Comparison of ENCODE assay signal across 23 cellular contexts in the genomic region with DNA sequence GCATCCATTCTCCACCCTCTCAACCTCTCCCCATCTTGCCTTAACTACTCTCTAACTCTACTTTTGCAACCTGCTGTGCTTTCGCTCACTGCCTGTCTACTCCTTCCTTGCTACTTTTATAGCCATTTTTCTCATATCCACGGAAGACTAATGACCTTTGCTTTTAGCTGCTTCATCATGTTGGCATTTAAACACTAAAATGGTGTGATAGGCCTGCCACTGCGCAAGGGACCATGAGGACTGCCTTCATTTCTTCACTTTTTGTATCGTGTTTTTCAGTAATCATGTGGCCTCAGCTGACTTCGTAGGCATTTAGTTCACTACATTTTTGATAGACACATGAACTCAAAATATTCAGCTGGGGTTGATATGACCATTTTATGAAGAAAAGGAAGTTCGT.
"Had no signal": no experiment of that assay in that cellular context is flagged by ENCODE, and none has a peak within 500 bp of the region (broad histone marks: within the 10 kb centered on the region; RNA-seq: fewer than 3 reads in every experiment).

No MANE protein-coding gene starts in this region.

- ATAC-seq: esophagus mucosa; left lobe of liver; naive thymus-derived CD4-positive, alpha-beta T cell; sciatic nerve; stimulated activated naive CD8-positive, alpha-beta T cell treated with anti-CD3 and anti-CD28 coated beads, Interleukin-15, amount 100 ng/mL, for 72 hours had no signal

- H3K27ac ChIP-seq: breast epithelium, epithelial cell of prostate, prostate gland, right atrium auricular region, thyroid gland had no signal

- H3K9me3 ChIP-seq: breast epithelium, prostate gland, right atrium auricular region, thyroid gland had no signal

- H3K27ac Mint-ChIP-seq: naive thymus-derived CD4-positive, alpha-beta T cell; stimulated activated naive CD8-positive, alpha-beta T cell treated with anti-CD3 and anti-CD28 coated beads, Interleukin-15, amount 100 ng/mL, for 72 hours; type B pancreatic cell had no signal

- H3K4me1 ChIP-seq: breast epithelium, prostate gland, right atrium auricular region had no signal

- H3K27me3 Mint-ChIP-seq: stimulated activated naive CD8-positive, alpha-beta T cell treated with anti-CD3 and anti-CD28 coated beads, Interleukin-15, amount 100 ng/mL, for 72 hours had no signal

- H3K4me3 Mint-ChIP-seq: naive thymus-derived CD4-positive, alpha-beta T cell; stimulated activated naive CD8-positive, alpha-beta T cell treated with anti-CD3 and anti-CD28 coated beads, Interleukin-15, amount 100 ng/mL, for 72 hours; type B pancreatic cell had no signal

- DNase-seq: cortex of kidney; effector CD4-positive, alpha-beta T cell; foreskin melanocyte; glutamatergic neuron; hypothalamus; mesenchymal stem cell; midbrain; naive thymus-derived CD4-positive, alpha-beta T cell; nucleus accumbens; stimulated activated CD4-positive, alpha-beta T cell treated with anti-CD3 and anti-CD28 coated beads, Interleukin-15, amount 100 ng/mL, for 24 hours; stimulated activated CD4-positive, alpha-beta T cell treated with anti-CD3 and anti-CD28 coated beads, Interleukin-2, amount 100 ng/mL, for 48 hours; stimulated activated naive CD4-positive, alpha-beta T cell; stimulated activated naive CD8-positive, alpha-beta T cell treated with anti-CD3 and anti-CD28 coated beads, Interleukin-15, amount 100 ng/mL, for 72 hours; thyroid gland had no signal

- H3K4me3 ChIP-seq: breast epithelium, prostate gland, right atrium auricular region, thyroid gland had no signal

- H3K36me3 ChIP-seq: breast epithelium, prostate gland, right atrium auricular region, thyroid gland had no signal

- H3K36me3 Mint-ChIP-seq: naive thymus-derived CD4-positive, alpha-beta T cell had no signal

- H3K4me1 Mint-ChIP-seq: naive thymus-derived CD4-positive, alpha-beta T cell; stimulated activated naive CD8-positive, alpha-beta T cell treated with anti-CD3 and anti-CD28 coated beads, Interleukin-15, amount 100 ng/mL, for 72 hours had no signal

- H3K27me3 ChIP-seq: breast epithelium, right atrium auricular region, thyroid gland had no signal

- FAIRE-seq: keratinocyte had no signal
